Comparison of ENCODE assay signal across 13 cellular contexts in the genomic region with DNA sequence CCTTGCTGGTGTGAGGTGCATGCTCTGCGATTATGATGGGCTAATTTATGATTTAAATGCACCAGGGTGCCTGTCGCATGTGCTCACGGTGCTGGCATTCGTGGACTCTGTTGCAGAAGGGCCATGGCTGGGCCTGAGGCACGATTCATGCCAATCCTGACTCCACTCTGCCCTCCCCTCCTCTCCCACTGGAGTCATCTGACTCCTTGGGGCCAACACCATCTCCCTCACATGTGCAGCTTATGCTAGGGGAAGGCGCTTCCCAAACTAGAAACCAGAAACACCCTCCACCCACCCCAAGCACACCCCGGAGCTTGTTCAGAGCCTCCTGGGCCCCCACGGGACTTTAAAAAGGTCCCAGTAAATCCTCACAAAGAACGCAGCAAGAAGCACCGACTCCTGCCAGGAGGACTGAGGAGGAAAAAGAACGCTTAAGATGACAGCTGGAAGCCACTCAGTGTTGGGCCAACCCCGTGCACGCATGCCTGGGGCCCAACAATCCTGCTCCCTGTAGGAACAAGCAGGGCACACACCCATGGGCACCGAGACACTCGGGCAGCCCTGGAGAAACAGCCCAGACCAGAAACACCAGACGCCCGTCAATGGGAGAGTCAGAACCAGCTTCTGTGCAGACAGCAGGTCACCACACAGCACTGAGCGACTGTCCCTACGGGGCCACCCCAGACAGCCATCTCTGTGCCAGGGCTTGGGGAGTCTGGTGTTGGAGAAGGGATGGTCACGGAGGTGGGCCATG. TPM values are rescaled to one million over a fixed set of nuclear protein-coding genes. Genes with fewer than 3 reads are reported as not detected.
DNase-seq lines count a peak whose midpoint lies in the region; ATAC-seq and TF ChIP-seq lines count a peak whose summit lies in the region.
"Had no signal": no experiment of that assay in that cellular context is flagged by ENCODE, and none has a peak within 500 bp of the region (broad histone marks: within the 10 kb centered on the region; RNA-seq: fewer than 3 reads in every experiment).

No MANE protein-coding gene starts in this region.

- no peaks in the 10 kb centered on the region for H3K9me3 ChIP-seq in left ventricle myocardium inferior (replicated peaks)
- no peaks in the 10 kb centered on the region for H3K9me3 ChIP-seq in mucosa of descending colon
- H3K9me3 ChIP-seq in vagina = no peaks in the 10 kb centered on the region
- H3K9me3 ChIP-seq: SK-N-SH had no signal

- no peaks in the 10 kb centered on the region for H3K9me3 Mint-ChIP-seq in brain
- H3K9me3 Mint-ChIP-seq: mesothelial cell of epicardium; stimulated activated effector memory CD8-positive, alpha-beta T cell treated with anti-CD3 and anti-CD28 coated beads, Interleukin-12 subunit alpha, Interleukin-12 subunit beta, amount 100 ng/mL, for 72 hours had no signal

- H3K27ac ChIP-seq in left ventricle myocardium inferior (replicated peaks) = no peak overlapping the region
- H3K27ac ChIP-seq in vagina = peak overlapping the region; percentile 41

- TF ChIP-seq POLR2A in vagina (IDR thresholded peaks at IDR 0.05) = no peak

- no peaks in the 10 kb centered on the region for H3K27me3 Mint-ChIP-seq in brain

- ATAC-seq in left ventricle myocardium superior = peak; percentile 38
- peak; percentile 4 for ATAC-seq in mucosa of descending colon
- no peak for ATAC-seq in GM21390 (IDR thresholded peaks at IDR 0.05; ENCODE audit: unreplicated experiment)

- H3K4me1 ChIP-seq in left ventricle myocardium inferior (peaks cover 35% of the 10 kb centered on the region), mucosa of descending colon (ENCODE audit: low read depth) (no peaks in the 10 kb centered on the region), vagina (peaks cover 19% of the 10 kb centered on the region)

- peaks cover 22% of the 10 kb centered on the region for H3K4me1 Mint-ChIP-seq in brain
- H3K4me1 Mint-ChIP-seq: mesothelial cell of epicardium; stimulated activated effector memory CD8-positive, alpha-beta T cell treated with anti-CD3 and anti-CD28 coated beads, Interleukin-12 subunit alpha, Interleukin-12 subunit beta, amount 100 ng/mL, for 72 hours had no signal

- no peak overlapping the region for H3K4me3 ChIP-seq in left ventricle myocardium inferior
- no peak overlapping the region for H3K4me3 ChIP-seq in mucosa of descending colon
- no peak overlapping the region for H3K4me3 ChIP-seq in vagina
- H3K4me3 ChIP-seq: skin epidermis had no signal

- DNase-seq in left ventricle myocardium superior (no peak), left ventricle myocardium inferior (no peak), mucosa of descending colon (no peak), vagina (ENCODE audit: extremely low spot score in 2 of 2) (no peak), NCI-H1930 (lab: John Stamatoyannopoulos, UW) (no peak)
- DNase-seq in activated naive CD4-positive, alpha-beta T cell treated with Interleukin-2 at 50 U/mL for 16 hours = no peak
- DNase-seq: activated CD4-positive, alpha-beta T cell treated with anti-CD3 and anti-CD28 coated beads, Interleukin-2, amount 50 U/mL, for 4 hours had no signal

- H3K27ac Mint-ChIP-seq in brain = peak overlapping the region in 4 of 5 experiments; percentile 36 to 74 (median 62)
- H3K27ac Mint-ChIP-seq: mesothelial cell of epicardium; stimulated activated effector memory CD8-positive, alpha-beta T cell treated with anti-CD3 and anti-CD28 coated beads, Interleukin-12 subunit alpha, Interleukin-12 subunit beta, amount 100 ng/mL, for 72 hours had no signal

- H3K36me3 ChIP-seq in left ventricle myocardium inferior (peaks cover 47% of the 10 kb centered on the region), mucosa of descending colon (ENCODE audit: low read depth) (peaks cover 11% of the 10 kb centered on the region), vagina (peaks cover 0 to 29% of the 10 kb centered on the region in 2 donors)

- H3K4me3 Mint-ChIP-seq in brain = no peak overlapping the region
- H3K4me3 Mint-ChIP-seq: mesothelial cell of epicardium; stimulated activated effector memory CD8-positive, alpha-beta T cell treated with anti-CD3 and anti-CD28 coated beads, Interleukin-12 subunit alpha, Interleukin-12 subunit beta, amount 100 ng/mL, for 72 hours had no signal

- H3K36me3 Mint-ChIP-seq in brain = peaks cover 16% of the 10 kb centered on the region

- intact Hi-C loops in left ventricle myocardium superior (cut with micrococcal nuclease) = no loop called here
- intact Hi-C loops in left ventricle myocardium inferior (cut with micrococcal nuclease) = loop anchor here (10.0 kb wide), 1 partner anchor 109 kb away; a partner anchor contains a TSS
- intact Hi-C loops in mucosa of descending colon (cut with DNase I, micrococcal nuclease) = no loop called here
- intact Hi-C loops in vagina (cut with DNase I) = no loop called here

- TF ChIP-seq CTCF in left ventricle myocardium inferior (IDR thresholded peaks at IDR 0.05; ENCODE audit: borderline replicate concordance) (no peak), brain (conservative IDR thresholded peaks at IDR 0.05) (no peak), mucosa of descending colon (IDR thresholded peaks at IDR 0.05) (no peak), vagina (IDR thresholded peaks at IDR 0.05) (no peak)

- no peaks in the 10 kb centered on the region for H3K27me3 ChIP-seq in left ventricle myocardium inferior (ENCODE audit: low read depth)
- no peaks in the 10 kb centered on the region for H3K27me3 ChIP-seq in vagina

RNA-seq across cellular contexts. Expression of a gene that starts 14.2 kb away (rescaled TPM):
- total RNA-seq in left ventricle myocardium superior (269 TPM), left ventricle myocardium inferior (201 TPM), mucosa of descending colon (100 to 1,000 TPM; 186 to 205 (median 202) TPM), vagina (68.5 TPM)
- 145 TPM for polyA plus RNA-seq in brain (ENCODE audit: insufficient read depth, low read depth, low replicate concordance)

RNA-seq across cellular contexts. Expression of a gene that starts 43.6 kb away (rescaled TPM):
- total RNA-seq in left ventricle myocardium superior = 25.2 TPM
- 17.3 TPM for total RNA-seq in left ventricle myocardium inferior
- 32.5 TPM for polyA plus RNA-seq in brain (ENCODE audit: insufficient read depth, low read depth, low replicate concordance)
- total RNA-seq in mucosa of descending colon = 10 to 100 TPM; 37.0 to 50.5 (median 45.5) TPM
- total RNA-seq in vagina = 19.6 TPM
